In the genomic region with DNA sequence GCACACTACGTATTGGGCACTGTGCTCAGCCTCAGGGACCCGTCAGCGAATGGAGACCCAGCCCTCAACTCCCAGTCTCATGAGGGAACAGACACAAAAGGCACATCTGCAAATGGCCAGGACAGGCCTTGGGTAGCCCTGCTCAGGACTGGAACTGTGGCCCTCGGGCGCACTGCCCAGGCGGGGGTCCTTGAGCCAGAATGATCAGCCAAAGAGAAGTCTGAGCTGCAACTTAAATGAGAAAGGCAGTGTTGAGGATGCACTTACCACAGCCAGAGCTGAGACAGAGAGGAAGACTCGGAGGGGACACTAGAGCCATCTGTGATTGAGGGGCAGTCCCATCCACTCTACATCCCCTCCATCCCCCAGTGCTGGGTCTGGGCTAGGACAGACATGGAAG, we compare ENCODE assay signal across 20 cellular contexts.
"Had no signal": no experiment of that assay in that cellular context is flagged by ENCODE, and none has a peak within 500 bp of the region (broad histone marks: within the 10 kb centered on the region; RNA-seq: fewer than 3 reads in every experiment).

No MANE protein-coding gene starts in this region.

- H3K9me3 ChIP-seq: left lung, ovary, psoas muscle, sigmoid colon, thoracic aorta, transverse colon, vagina had no signal

- H3K4me2 ChIP-seq: neural progenitor cell had no signal

- ATAC-seq: effector memory CD8-positive, alpha-beta T cell; left cardiac atrium; left lung; psoas muscle; right cardiac atrium; stimulated activated memory B cell treated with anti-CD40 and anti-IgM and Interleukin-4, amounts not matched to agents 10 μg/mL and 1 μg/mL and 100 μg/mL, for 72 hours; stimulated activated naive CD8-positive, alpha-beta T cell treated with anti-CD3 and anti-CD28 coated beads, Interleukin-15, Interleukin-2, amounts not matched to agents 100 U/mL and 50 U/mL, for 24 hours had no signal

- H3K4me1 ChIP-seq: left lung, neural progenitor cell, psoas muscle, sigmoid colon, transverse colon, vagina had no signal

- H3K9me3 Mint-ChIP-seq: nephron; neural progenitor cell; stimulated activated memory B cell treated with anti-CD40 and anti-IgM and Interleukin-4, amounts not matched to agents 10 μg/mL and 1 μg/mL and 100 μg/mL, for 72 hours had no signal

- H3K4me3 Mint-ChIP-seq: effector memory CD8-positive, alpha-beta T cell; nephron; stimulated activated memory B cell treated with anti-CD40 and anti-IgM and Interleukin-4, amounts not matched to agents 10 μg/mL and 1 μg/mL and 100 μg/mL, for 72 hours had no signal

- H3K27ac Mint-ChIP-seq: neural progenitor cell; stimulated activated memory B cell treated with anti-CD40 and anti-IgM and Interleukin-4, amounts not matched to agents 10 μg/mL and 1 μg/mL and 100 μg/mL, for 72 hours had no signal

- H3K9ac ChIP-seq: neural progenitor cell had no signal

- H2AFZ ChIP-seq: neural progenitor cell had no signal

- H3K27me3 ChIP-seq: neural progenitor cell, ovary, vagina had no signal

- H3K36me3 ChIP-seq: left lung, neural progenitor cell, ovary, sigmoid colon, thoracic aorta, transverse colon, vagina had no signal

- DNase-seq: cortex of kidney; effector memory CD8-positive, alpha-beta T cell; left cardiac atrium; left lung; mammary epithelial cell; nucleus accumbens; ovary; posterior cingulate gyrus; psoas muscle; right cardiac atrium; sigmoid colon; stimulated activated CD4-positive, alpha-beta T cell treated with anti-CD3 and anti-CD28 coated beads, Interleukin-2, amount 100 ng/mL, for 24 hours; stimulated activated CD4-positive, alpha-beta T cell treated with anti-CD3 and anti-CD28 coated beads, Interleukin-4, amount 100 ng/mL, for 24 hours; stimulated activated naive CD8-positive, alpha-beta T cell treated with anti-CD3 and anti-CD28 coated beads, Interleukin-15, Interleukin-2, amounts not matched to agents 100 U/mL and 50 U/mL, for 24 hours; transverse colon had no signal

- H3K4me3 ChIP-seq: left lung, neural progenitor cell, ovary, psoas muscle, sigmoid colon, thoracic aorta, transverse colon, vagina had no signal

- H3K36me3 Mint-ChIP-seq: neural progenitor cell; stimulated activated memory B cell treated with anti-CD40 and anti-IgM and Interleukin-4, amounts not matched to agents 10 μg/mL and 1 μg/mL and 100 μg/mL, for 72 hours had no signal

- H3K27ac ChIP-seq: left lung, neural progenitor cell, ovary, psoas muscle, sigmoid colon, thoracic aorta, transverse colon, vagina had no signal
